ENCODE assay signal across 9 cellular contexts in the genomic region with DNA sequence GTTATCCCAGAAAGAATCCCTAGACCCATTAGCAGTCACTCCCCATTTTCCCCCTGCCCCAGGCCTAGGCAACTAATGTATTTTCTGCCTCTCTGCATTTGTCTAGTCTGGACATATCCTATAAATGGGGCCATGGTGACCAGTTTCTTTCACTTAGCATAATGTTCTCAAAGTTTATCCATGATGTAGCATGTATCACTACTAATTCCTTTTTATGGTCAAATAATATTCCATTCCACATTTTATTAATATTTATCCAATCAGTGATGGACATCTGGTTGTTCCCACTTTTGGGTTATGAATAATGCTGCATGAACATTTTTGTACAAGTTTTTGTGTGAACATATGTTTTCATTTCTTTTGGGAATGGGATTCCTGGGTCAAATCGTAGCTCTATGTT. TPM values are rescaled to one million over a fixed set of nuclear protein-coding genes. Genes with fewer than 3 reads are reported as not detected.
A peak's percentile ranks its signal among the peaks of the same experiment; 100 is the strongest.
DNase-seq lines count a peak whose midpoint lies in the region; TF ChIP-seq lines count a peak whose summit lies in the region.
"Had no signal": no experiment of that assay in that cellular context is flagged by ENCODE, and none has a peak within 500 bp of the region (broad histone marks: within the 10 kb centered on the region; RNA-seq: fewer than 3 reads in every experiment).

No MANE protein-coding gene starts in this region.

- no peak for TF ChIP-seq POLR2A in stomach (IDR thresholded peaks at IDR 0.05)

- peaks cover 13% of the 10 kb centered on the region for H3K4me1 Mint-ChIP-seq in T-helper 1 cell treated with Interleukin-12 subunit alpha and Interleukin-12 subunit beta and Interleukin-4 antibody, amounts not matched to agents 30 μg/mL and 1 μg/mL, for 36 hours (ENCODE audit: low read depth)

- in situ Hi-C loops in astrocyte of the spinal cord (cut with HindIII; ENCODE audit: low sequenced_read_pairs), result no loop called here

- H3K4me3 ChIP-seq in astrocyte of the spinal cord (ENCODE audit: low read depth, low read length) (peak overlapping the region; percentile 72), stomach (peak overlapping the region; percentile 90 to 97 (median 92))

- H3K4me1 ChIP-seq in stomach, result peaks cover 18 to 61% (median 31%) of the 10 kb centered on the region in 4 donors

- no peak for TF ChIP-seq CTCF in astrocyte of the spinal cord (IDR thresholded peaks at IDR 0.05; ENCODE audit: low read depth, low read length)
- TF ChIP-seq CTCF in stomach (IDR thresholded peaks at IDR 0.05), result no peak

- H3K27ac ChIP-seq in stomach, result peak overlapping the region in 4 of 5 donors; percentile 97 to 99 (median 98)

- TF ChIP-seq EP300 in stomach (IDR thresholded peaks at IDR 0.05), result no peak

- no peaks in the 10 kb centered on the region for H3K9me3 ChIP-seq in stomach

- peak overlapping the region; percentile 86 for H3K4me3 Mint-ChIP-seq in T-helper 1 cell treated with Interleukin-12 subunit alpha and Interleukin-12 subunit beta and Interleukin-4 antibody, amounts not matched to agents 30 μg/mL and 1 μg/mL, for 36 hours

- H3K27me3 ChIP-seq in stomach, result no peaks in the 10 kb centered on the region

- DNase-seq in T-helper 1 cell (no peak), astrocyte of the spinal cord (ENCODE audit: low read depth, low spot score) (no peak), left kidney (ENCODE audit: low read depth, low spot score) (peak; percentile 3), stomach (no peak), GM03348 (ENCODE audit: low spot score) (no peak), islet precursor cell (no peak), GDM1 (lab: John Stamatoyannopoulos, UW) (no peak)
- DNase-seq: ACHN had no signal

- peaks cover 3% of the 10 kb centered on the region for H3K36me3 Mint-ChIP-seq in T-helper 1 cell treated with Interleukin-12 subunit alpha and Interleukin-12 subunit beta and Interleukin-4 antibody, amounts not matched to agents 30 μg/mL and 1 μg/mL, for 36 hours (ENCODE audit: low read depth)

- no peaks in the 10 kb centered on the region for H3K36me3 ChIP-seq in stomach

- 71 to 93% (median 81%) methylated on average over 1 of the region's 1 CpG for WGBS in stomach, 5 donors

- no peaks in the 10 kb centered on the region for H3K9me3 Mint-ChIP-seq in T-helper 1 cell treated with Interleukin-12 subunit alpha and Interleukin-12 subunit beta and Interleukin-4 antibody, amounts not matched to agents 30 μg/mL and 1 μg/mL, for 36 hours

- no peak overlapping the region for H3K27ac Mint-ChIP-seq in T-helper 1 cell treated with Interleukin-12 subunit alpha and Interleukin-12 subunit beta and Interleukin-4 antibody, amounts not matched to agents 30 μg/mL and 1 μg/mL, for 36 hours

- intact Hi-C loops in stomach (cut with DNase I; ENCODE audit: low total_unique reads), result no loop called here

- H3K27me3 Mint-ChIP-seq in T-helper 1 cell treated with Interleukin-12 subunit alpha and Interleukin-12 subunit beta and Interleukin-4 antibody, amounts not matched to agents 30 μg/mL and 1 μg/mL, for 36 hours (ENCODE audit: low read depth), result peaks cover 60% of the 10 kb centered on the region

RNA-seq across cellular contexts. Expression of gene FCHO2, which starts 1.5 kb away (rescaled TPM):
- total RNA-seq in stomach, result 10 to 100 TPM in 4 of 5 donors, 1 to 10 TPM in 1; 7.0 to 46.1 (median 18.1) TPM
- 10 to 100 TPM in 2 of 3 donors, 1 to 10 TPM in 1; 6.9 to 11.6 (median 10.2) TPM for polyA plus RNA-seq in stomach
